In the genomic region with DNA sequence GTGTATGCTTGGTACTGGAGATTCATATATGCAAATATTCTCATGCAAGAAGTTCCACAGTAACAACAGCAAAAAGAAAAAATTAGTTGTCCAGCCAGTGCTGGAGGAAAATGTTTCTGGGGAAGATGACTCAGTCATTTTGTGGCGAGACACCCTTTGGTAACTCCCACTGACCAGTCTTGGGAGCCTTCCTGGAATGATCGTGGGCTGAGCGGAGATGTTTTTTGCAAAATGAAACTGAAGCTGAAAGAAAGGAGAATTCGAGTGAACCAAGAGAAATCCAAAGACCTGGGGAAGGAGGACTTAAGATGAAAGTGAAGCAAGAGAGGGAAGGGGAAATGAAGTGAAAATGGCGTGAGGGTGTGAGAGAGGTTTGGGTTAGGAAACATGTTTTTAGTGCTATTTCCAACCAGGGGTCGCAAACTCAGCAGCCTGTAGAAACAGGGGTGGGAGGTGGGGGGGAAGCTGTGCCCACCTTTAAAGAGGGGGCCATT, we compare ENCODE assay signal across 1 cellular context.
A peak's percentile ranks its signal among the peaks of the same experiment; 100 is the strongest.
TF ChIP-seq lines count a peak whose summit lies in the region.

No MANE protein-coding gene starts in this region.

TF ChIP-seq in GM12878, 131 proteins besides CTCF, POLR2A, EP300 and RAD21:
- TF ChIP-seq IRF4 (IDR thresholded peaks at IDR 0.05; ENCODE audit: low read depth, low read length) (no peak), SIN3A (IDR thresholded peaks at IDR 0.05; ENCODE audit: low read depth, low read length) (no peak), ATF7 (IDR thresholded peaks at IDR 0.05; ENCODE audit: low read depth) (no peak), POLR2AphosphoS2 (IDR thresholded peaks at IDR 0.05; ENCODE audit: low read depth, low read length) (no peak), YY1 (IDR thresholded peaks at IDR 0.05; ENCODE audit: low read depth, low read length) (0 out of 2 replicates have a peak, but pooled peaks have one; percentile 8), JUND (IDR thresholded peaks at IDR 0.05; ENCODE audit: low read depth, low read length) (no peak), PAX8 (IDR thresholded peaks at IDR 0.05) (no peak), EED (IDR thresholded peaks at IDR 0.05; ENCODE audit: low read depth) (peak; percentile 67), NFIC (IDR thresholded peaks at IDR 0.05; ENCODE audit: low read depth, low read length) (peak; percentile 18; the same call in 1 of the 2 replicates), NBN (IDR thresholded peaks at IDR 0.05) (0 out of 2 replicates have a peak, but pooled peaks have one; percentile 34), BCL11A (IDR thresholded peaks at IDR 0.05; ENCODE audit: low read depth, low read length) (no peak), IKZF2 (IDR thresholded peaks at IDR 0.05) (peak; percentile 47 to 79; a peak in 3 of 4 replicates), HCFC1 (IDR thresholded peaks at IDR 0.05; ENCODE audit: low read length) (no peak), MYB (IDR thresholded peaks at IDR 0.05; ENCODE audit: borderline replicate concordance, low read depth, low read length) (no peak), IKZF1 (conservative IDR thresholded peaks at IDR 0.05) (peak; percentile 62), MTA3 (IDR thresholded peaks at IDR 0.05; ENCODE audit: borderline replicate concordance, low read length) (no peak), ZNF274 (IDR thresholded peaks at IDR 0.05; ENCODE audit: insufficient read depth, insufficient read length) (no peak), TCF12 (IDR thresholded peaks at IDR 0.05; ENCODE audit: low read depth, low read length) (no peak), PAX5 (IDR thresholded peaks at IDR 0.05; ENCODE audit: borderline replicate concordance, low read depth, low read length) (peak; percentile 64; the same call in 1 of the 2 replicates), GABPA (IDR thresholded peaks at IDR 0.05; ENCODE audit: low read depth) (no peak), RUNX3 (IDR thresholded peaks at IDR 0.05; ENCODE audit: low read length) (peak; percentile 54), TCF7 (IDR thresholded peaks at IDR 0.05; ENCODE audit: borderline replicate concordance) (no peak), BMI1 (IDR thresholded peaks at IDR 0.05; ENCODE audit: borderline replicate concordance) (0 out of 2 replicates have a peak, but pooled peaks have one; percentile 24), RFX5 (IDR thresholded peaks at IDR 0.05; ENCODE audit: low read depth, low read length) (no peak), BRCA1 (IDR thresholded peaks at IDR 0.05; ENCODE audit: low read depth, low read length) (no peak), SRF (IDR thresholded peaks at IDR 0.05; ENCODE audit: low read depth in 2 of 2, low read length in 2 of 2) (no peak)
- TF ChIP-seq, protein P1, sequence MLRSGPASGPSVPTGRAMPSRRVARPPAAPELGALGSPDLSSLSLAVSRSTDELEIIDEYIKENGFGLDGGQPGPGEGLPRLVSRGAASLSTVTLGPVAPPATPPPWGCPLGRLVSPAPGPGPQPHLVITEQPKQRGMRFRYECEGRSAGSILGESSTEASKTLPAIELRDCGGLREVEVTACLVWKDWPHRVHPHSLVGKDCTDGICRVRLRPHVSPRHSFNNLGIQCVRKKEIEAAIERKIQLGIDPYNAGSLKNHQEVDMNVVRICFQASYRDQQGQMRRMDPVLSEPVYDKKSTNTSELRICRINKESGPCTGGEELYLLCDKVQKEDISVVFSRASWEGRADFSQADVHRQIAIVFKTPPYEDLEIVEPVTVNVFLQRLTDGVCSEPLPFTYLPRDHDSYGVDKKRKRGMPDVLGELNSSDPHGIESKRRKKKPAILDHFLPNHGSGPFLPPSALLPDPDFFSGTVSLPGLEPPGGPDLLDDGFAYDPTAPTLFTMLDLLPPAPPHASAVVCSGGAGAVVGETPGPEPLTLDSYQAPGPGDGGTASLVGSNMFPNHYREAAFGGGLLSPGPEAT (IDR thresholded peaks at IDR 0.05; ENCODE audit: low read depth) = peak; percentile 64
- TF ChIP-seq, protein P2, sequence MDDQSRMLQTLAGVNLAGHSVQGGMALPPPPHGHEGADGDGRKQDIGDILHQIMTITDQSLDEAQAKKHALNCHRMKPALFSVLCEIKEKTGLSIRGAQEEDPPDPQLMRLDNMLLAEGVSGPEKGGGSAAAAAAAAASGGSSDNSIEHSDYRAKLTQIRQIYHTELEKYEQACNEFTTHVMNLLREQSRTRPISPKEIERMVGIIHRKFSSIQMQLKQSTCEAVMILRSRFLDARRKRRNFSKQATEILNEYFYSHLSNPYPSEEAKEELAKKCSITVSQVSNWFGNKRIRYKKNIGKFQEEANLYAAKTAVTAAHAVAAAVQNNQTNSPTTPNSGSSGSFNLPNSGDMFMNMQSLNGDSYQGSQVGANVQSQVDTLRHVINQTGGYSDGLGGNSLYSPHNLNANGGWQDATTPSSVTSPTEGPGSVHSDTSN (IDR thresholded peaks at IDR 0.05; ENCODE audit: insufficient replicate concordance, low read depth, low read length) = no peak
- TF ChIP-seq, protein P3, sequence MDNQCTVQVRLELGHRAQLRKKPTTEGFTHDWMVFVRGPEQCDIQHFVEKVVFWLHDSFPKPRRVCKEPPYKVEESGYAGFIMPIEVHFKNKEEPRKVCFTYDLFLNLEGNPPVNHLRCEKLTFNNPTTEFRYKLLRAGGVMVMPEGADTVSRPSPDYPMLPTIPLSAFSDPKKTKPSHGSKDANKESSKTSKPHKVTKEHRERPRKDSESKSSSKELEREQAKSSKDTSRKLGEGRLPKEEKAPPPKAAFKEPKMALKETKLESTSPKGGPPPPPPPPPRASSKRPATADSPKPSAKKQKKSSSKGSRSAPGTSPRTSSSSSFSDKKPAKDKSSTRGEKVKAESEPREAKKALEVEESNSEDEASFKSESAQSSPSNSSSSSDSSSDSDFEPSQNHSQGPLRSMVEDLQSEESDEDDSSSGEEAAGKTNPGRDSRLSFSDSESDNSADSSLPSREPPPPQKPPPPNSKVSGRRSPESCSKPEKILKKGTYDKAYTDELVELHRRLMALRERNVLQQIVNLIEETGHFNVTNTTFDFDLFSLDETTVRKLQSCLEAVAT (IDR thresholded peaks at IDR 0.05) = peak; percentile 33; the same call in 1 of the 2 replicates
- TF ChIP-seq, protein P4, sequence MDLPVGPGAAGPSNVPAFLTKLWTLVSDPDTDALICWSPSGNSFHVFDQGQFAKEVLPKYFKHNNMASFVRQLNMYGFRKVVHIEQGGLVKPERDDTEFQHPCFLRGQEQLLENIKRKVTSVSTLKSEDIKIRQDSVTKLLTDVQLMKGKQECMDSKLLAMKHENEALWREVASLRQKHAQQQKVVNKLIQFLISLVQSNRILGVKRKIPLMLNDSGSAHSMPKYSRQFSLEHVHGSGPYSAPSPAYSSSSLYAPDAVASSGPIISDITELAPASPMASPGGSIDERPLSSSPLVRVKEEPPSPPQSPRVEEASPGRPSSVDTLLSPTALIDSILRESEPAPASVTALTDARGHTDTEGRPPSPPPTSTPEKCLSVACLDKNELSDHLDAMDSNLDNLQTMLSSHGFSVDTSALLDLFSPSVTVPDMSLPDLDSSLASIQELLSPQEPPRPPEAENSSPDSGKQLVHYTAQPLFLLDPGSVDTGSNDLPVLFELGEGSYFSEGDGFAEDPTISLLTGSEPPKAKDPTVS (IDR thresholded peaks at IDR 0.05; ENCODE audit: low read depth, low read length) = no peak
